1 cellular context compared by ENCODE assay signal in genomic region chr15:73923488-73924164, GRCh38.
A peak's percentile ranks its signal among the peaks of the same experiment; 100 is the strongest.
TF ChIP-seq lines count a peak whose summit lies in the region.

No MANE protein-coding gene starts in this region.

TF ChIP-seq in HEK293, 187 proteins besides CTCF, POLR2A, EP300 and RAD21 (continued from another document):
- TF ChIP-seq, protein P1, sequence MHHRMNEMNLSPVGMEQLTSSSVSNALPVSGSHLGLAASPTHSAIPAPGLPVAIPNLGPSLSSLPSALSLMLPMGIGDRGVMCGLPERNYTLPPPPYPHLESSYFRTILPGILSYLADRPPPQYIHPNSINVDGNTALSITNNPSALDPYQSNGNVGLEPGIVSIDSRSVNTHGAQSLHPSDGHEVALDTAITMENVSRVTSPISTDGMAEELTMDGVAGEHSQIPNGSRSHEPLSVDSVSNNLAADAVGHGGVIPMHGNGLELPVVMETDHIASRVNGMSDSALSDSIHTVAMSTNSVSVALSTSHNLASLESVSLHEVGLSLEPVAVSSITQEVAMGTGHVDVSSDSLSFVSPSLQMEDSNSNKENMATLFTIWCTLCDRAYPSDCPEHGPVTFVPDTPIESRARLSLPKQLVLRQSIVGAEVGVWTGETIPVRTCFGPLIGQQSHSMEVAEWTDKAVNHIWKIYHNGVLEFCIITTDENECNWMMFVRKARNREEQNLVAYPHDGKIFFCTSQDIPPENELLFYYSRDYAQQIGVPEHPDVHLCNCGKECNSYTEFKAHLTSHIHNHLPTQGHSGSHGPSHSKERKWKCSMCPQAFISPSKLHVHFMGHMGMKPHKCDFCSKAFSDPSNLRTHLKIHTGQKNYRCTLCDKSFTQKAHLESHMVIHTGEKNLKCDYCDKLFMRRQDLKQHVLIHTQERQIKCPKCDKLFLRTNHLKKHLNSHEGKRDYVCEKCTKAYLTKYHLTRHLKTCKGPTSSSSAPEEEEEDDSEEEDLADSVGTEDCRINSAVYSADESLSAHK (tag by site-specific recombination; IDR thresholded peaks at IDR 0.05), result no peak
- peak; percentile 32; the same call in 1 of the 2 replicates for TF ChIP-seq SCRT2 (tag by site-specific recombination; IDR thresholded peaks at IDR 0.05)
- no peak for TF ChIP-seq ZNF302 (tag by site-specific recombination; IDR thresholded peaks at IDR 0.05; ENCODE audit: low read depth)
- TF ChIP-seq GLIS2 (tag by site-specific recombination; IDR thresholded peaks at IDR 0.05), result peak; percentile 77
- no peak for TF ChIP-seq ZNF843 (tag by site-specific recombination; IDR thresholded peaks at IDR 0.05)
- TF ChIP-seq, protein P2, sequence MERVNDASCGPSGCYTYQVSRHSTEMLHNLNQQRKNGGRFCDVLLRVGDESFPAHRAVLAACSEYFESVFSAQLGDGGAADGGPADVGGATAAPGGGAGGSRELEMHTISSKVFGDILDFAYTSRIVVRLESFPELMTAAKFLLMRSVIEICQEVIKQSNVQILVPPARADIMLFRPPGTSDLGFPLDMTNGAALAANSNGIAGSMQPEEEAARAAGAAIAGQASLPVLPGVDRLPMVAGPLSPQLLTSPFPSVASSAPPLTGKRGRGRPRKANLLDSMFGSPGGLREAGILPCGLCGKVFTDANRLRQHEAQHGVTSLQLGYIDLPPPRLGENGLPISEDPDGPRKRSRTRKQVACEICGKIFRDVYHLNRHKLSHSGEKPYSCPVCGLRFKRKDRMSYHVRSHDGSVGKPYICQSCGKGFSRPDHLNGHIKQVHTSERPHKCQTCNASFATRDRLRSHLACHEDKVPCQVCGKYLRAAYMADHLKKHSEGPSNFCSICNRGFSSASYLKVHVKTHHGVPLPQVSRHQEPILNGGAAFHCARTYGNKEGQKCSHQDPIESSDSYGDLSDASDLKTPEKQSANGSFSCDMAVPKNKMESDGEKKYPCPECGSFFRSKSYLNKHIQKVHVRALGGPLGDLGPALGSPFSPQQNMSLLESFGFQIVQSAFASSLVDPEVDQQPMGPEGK (tag by site-specific recombination; IDR thresholded peaks at IDR 0.05), result peak; percentile 66; the same call in 1 of the 2 replicates
- TF ChIP-seq ZBTB8A (tag by site-specific recombination; IDR thresholded peaks at IDR 0.05), result no peak
- TF ChIP-seq, protein P3, sequence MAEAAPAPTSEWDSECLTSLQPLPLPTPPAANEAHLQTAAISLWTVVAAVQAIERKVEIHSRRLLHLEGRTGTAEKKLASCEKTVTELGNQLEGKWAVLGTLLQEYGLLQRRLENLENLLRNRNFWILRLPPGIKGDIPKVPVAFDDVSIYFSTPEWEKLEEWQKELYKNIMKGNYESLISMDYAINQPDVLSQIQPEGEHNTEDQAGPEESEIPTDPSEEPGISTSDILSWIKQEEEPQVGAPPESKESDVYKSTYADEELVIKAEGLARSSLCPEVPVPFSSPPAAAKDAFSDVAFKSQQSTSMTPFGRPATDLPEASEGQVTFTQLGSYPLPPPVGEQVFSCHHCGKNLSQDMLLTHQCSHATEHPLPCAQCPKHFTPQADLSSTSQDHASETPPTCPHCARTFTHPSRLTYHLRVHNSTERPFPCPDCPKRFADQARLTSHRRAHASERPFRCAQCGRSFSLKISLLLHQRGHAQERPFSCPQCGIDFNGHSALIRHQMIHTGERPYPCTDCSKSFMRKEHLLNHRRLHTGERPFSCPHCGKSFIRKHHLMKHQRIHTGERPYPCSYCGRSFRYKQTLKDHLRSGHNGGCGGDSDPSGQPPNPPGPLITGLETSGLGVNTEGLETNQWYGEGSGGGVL (tag by site-specific recombination; IDR thresholded peaks at IDR 0.05), result peak; percentile 21; the same call in 1 of the 2 replicates
- TF ChIP-seq BCL6B (tag by site-specific recombination; IDR thresholded peaks at IDR 0.05), result no peak
- no peak for TF ChIP-seq ZNF521 (tag by site-specific recombination; IDR thresholded peaks at IDR 0.05)
- TF ChIP-seq, protein P4, sequence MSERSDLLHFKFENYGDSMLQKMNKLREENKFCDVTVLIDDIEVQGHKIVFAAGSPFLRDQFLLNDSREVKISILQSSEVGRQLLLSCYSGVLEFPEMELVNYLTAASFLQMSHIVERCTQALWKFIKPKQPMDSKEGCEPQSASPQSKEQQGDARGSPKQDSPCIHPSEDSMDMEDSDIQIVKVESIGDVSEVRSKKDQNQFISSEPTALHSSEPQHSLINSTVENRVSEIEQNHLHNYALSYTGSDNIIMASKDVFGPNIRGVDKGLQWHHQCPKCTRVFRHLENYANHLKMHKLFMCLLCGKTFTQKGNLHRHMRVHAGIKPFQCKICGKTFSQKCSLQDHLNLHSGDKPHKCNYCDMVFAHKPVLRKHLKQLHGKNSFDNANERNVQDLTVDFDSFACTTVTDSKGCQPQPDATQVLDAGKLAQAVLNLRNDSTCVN (tag by site-specific recombination; optimal IDR thresholded peaks at IDR 0.05), result no peak
- TF ChIP-seq, protein P5, sequence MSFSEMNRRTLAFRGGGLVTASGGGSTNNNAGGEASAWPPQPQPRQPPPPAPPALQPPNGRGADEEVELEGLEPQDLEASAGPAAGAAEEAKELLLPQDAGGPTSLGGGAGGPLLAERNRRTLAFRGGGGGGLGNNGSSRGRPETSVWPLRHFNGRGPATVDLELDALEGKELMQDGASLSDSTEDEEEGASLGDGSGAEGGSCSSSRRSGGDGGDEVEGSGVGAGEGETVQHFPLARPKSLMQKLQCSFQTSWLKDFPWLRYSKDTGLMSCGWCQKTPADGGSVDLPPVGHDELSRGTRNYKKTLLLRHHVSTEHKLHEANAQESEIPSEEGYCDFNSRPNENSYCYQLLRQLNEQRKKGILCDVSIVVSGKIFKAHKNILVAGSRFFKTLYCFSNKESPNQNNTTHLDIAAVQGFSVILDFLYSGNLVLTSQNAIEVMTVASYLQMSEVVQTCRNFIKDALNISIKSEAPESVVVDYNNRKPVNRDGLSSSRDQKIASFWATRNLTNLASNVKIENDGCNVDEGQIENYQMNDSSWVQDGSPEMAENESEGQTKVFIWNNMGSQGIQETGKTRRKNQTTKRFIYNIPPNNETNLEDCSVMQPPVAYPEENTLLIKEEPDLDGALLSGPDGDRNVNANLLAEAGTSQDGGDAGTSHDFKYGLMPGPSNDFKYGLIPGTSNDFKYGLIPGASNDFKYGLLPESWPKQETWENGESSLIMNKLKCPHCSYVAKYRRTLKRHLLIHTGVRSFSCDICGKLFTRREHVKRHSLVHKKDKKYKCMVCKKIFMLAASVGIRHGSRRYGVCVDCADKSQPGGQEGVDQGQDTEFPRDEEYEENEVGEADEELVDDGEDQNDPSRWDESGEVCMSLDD (tag by site-specific recombination; IDR thresholded peaks at IDR 0.05), result no peak
- TF ChIP-seq GLIS1 (tag by site-specific recombination; IDR thresholded peaks at IDR 0.05), result peak; percentile 97
- TF ChIP-seq ZNF791 (tag by site-specific recombination; IDR thresholded peaks at IDR 0.05), result no peak
- no peak for TF ChIP-seq TSHZ1 (tag by site-specific recombination; IDR thresholded peaks at IDR 0.05; ENCODE audit: borderline replicate concordance)
- no peak for TF ChIP-seq ZNF362 (tag by site-specific recombination; IDR thresholded peaks at IDR 0.05)
